9 cellular contexts compared by ENCODE assay signal in genomic region chr2:162317058-162317742, GRCh38. TPM values are rescaled to one million over a fixed set of nuclear protein-coding genes. Genes with fewer than 3 reads are reported as not detected.
A peak's percentile ranks its signal among the peaks of the same experiment; 100 is the strongest.
DNase-seq lines count a peak whose midpoint lies in the region; ATAC-seq, FAIRE-seq and TF ChIP-seq lines count a peak whose summit lies in the region.
"Had no signal": no experiment of that assay in that cellular context is flagged by ENCODE, and none has a peak within 500 bp of the region (broad histone marks: within the 10 kb centered on the region; RNA-seq: fewer than 3 reads in every experiment).

No MANE protein-coding gene starts in this region.

- POLR2A ChIA-PET in A549 (lab: Yijun Ruan, JAX) = no interaction called here

- CTCF ChIA-PET in A549 (lab: Yijun Ruan, JAX) = interaction anchor here (1.3 to 2.3 kb wide), 3 partner anchors 16 to 18 kb away, joined by 3 to 5 read pairs (median 4); no protein-coding TSS in a partner anchor

- no peak overlapping the region for H2BK120ac ChIP-seq in mesendoderm (ENCODE audit: low read depth, low read length)

- H3K56ac ChIP-seq in mesendoderm (ENCODE audit: low read length) = no peak overlapping the region

- peak overlapping the region; percentile 87; the same call in 1 of the 2 replicates for H3K27ac Mint-ChIP-seq in HFFc6
- H3K27ac Mint-ChIP-seq in brain = peak overlapping the region in 1 of 5 experiments; percentile 19

- H3K27me3 ChIP-seq in mucosa of stomach (ENCODE audit: control insufficient read depth, insufficient read depth, low read length) = no peaks in the 10 kb centered on the region
- no peaks in the 10 kb centered on the region for H3K27me3 ChIP-seq in mesendoderm (ENCODE audit: insufficient read depth, low read length, poor library complexity)

- H3K4me1 Mint-ChIP-seq in HFFc6 (ENCODE audit: low read depth) (peaks cover 19% of the 10 kb centered on the region), brain (peaks cover 15% of the 10 kb centered on the region)

- no peak for FAIRE-seq in A549 (lab: Jason Lieb, UNC)

- no peak overlapping the region for H4K5ac ChIP-seq in mesendoderm (ENCODE audit: low read length)

- H2AK5ac ChIP-seq in mesendoderm (ENCODE audit: low read length) = no peak overlapping the region

- ATAC-seq in A549 (no peak), HG03280 (IDR thresholded peaks at IDR 0.05; ENCODE audit: unreplicated experiment) (no peak), GM19455 (IDR thresholded peaks at IDR 0.05; ENCODE audit: unreplicated experiment) (no peak)

- H3K18ac ChIP-seq in mesendoderm (ENCODE audit: low read length) = no peak overlapping the region

- no peak for TF ChIP-seq RAD21 in A549 (conservative IDR thresholded peaks at IDR 0.05 in 1 of 2, IDR thresholded peaks at IDR 0.05 in 1 of 2)

- H3K9me3 ChIP-seq in A549 = no peaks in the 10 kb centered on the region
- H3K9me3 ChIP-seq in mucosa of stomach (ENCODE audit: control insufficient read depth, low read length) = no peaks in the 10 kb centered on the region

- no peaks in the 10 kb centered on the region for H3K79me2 ChIP-seq in mesendoderm (ENCODE audit: control insufficient read depth, insufficient read depth, low read length)

- TF ChIP-seq EP300 in A549 (IDR thresholded peaks at IDR 0.05) = no peak

- H3K27ac ChIP-seq in A549 (no peak overlapping the region), mesendoderm (ENCODE audit: low read depth, low read length) (no peak overlapping the region)

- no peaks in the 10 kb centered on the region for H3K36me3 Mint-ChIP-seq in HFFc6 (ENCODE audit: low read depth)
- H3K36me3 Mint-ChIP-seq in brain = no peaks in the 10 kb centered on the region

- H3K27me3 Mint-ChIP-seq in HFFc6 (ENCODE audit: insufficient read depth) = no peaks in the 10 kb centered on the region
- H3K27me3 Mint-ChIP-seq in brain = peaks cover 20% of the 10 kb centered on the region

- H2BK15ac ChIP-seq in mesendoderm (replicated peaks; ENCODE audit: low read depth) = no peak overlapping the region

- H3K4me3 Mint-ChIP-seq in HFFc6 = peak overlapping the region; percentile 95
- peak overlapping the region; percentile 83 to 95 (median 89) for H3K4me3 Mint-ChIP-seq in brain

- H3K23ac ChIP-seq in mesendoderm (ENCODE audit: low read length) = no peak overlapping the region

- no peak overlapping the region for H4K8ac ChIP-seq in mesendoderm (ENCODE audit: low read depth, low read length)

- H3K4me3 ChIP-seq in A549 (no peak overlapping the region; the same call in 2 of the 3 replicates), mucosa of stomach (ENCODE audit: low read length) (peak overlapping the region; percentile 96), mesendoderm (ENCODE audit: low read length) (no peak overlapping the region)

- TF ChIP-seq POLR2A in A549 (IDR thresholded peaks at IDR 0.05; ENCODE audit: low read length) = no peak

- H3K9ac ChIP-seq in mucosa of stomach (ENCODE audit: low read length) (peak overlapping the region; percentile 81), mesendoderm (ENCODE audit: low read length) (no peak overlapping the region)

- DNase-seq in A549 (ENCODE audit: low read depth in 1 of 2, low spot score in 1 of 2) (no peak), HFFc6 (no peak), GF-D8 (lab: John Stamatoyannopoulos, UW) (no peak), mesendoderm (no peak)
- DNase-seq: foreskin melanocyte had no signal

- peaks cover 5% of the 10 kb centered on the region; the same call in 1 of the 3 replicates for H3K4me1 ChIP-seq in A549
- H3K4me1 ChIP-seq in mucosa of stomach (ENCODE audit: control insufficient read depth, insufficient read depth, low read length) = peaks cover 16% of the 10 kb centered on the region
- H3K4me1 ChIP-seq in mesendoderm (ENCODE audit: control insufficient read depth, low read depth, low read length) = no peaks in the 10 kb centered on the region

- H2BK5ac ChIP-seq in mesendoderm (ENCODE audit: low read length) = no peak overlapping the region

- WGBS in A549 (ENCODE audit: missing lambda C conversion rate) = 79% methylated on average over 3 of the region's 3 CpGs
- WGBS in mesendoderm (ENCODE audit: extremely low coverage, insufficient coverage, low lambda C conversion rate) = no CpG with 5 or more reads among the region's 3 CpGs

- no peaks in the 10 kb centered on the region for H3K79me1 ChIP-seq in mesendoderm (ENCODE audit: low read length)

- H3K4ac ChIP-seq in mesendoderm (ENCODE audit: low read depth, low read length) = no peak overlapping the region

- peak overlapping the region; percentile 91 for H3K4me2 ChIP-seq in A549
- H3K4me2 ChIP-seq in mesendoderm (ENCODE audit: low read length) = no peak overlapping the region

- no peak for TF ChIP-seq CTCF in A549 (IDR thresholded peaks at IDR 0.05)
- TF ChIP-seq CTCF in HFFc6 (IDR thresholded peaks at IDR 0.05) = no peak
- no peak for TF ChIP-seq CTCF in brain (conservative IDR thresholded peaks at IDR 0.05)

- H3K9me3 Mint-ChIP-seq in HFFc6 (no peaks in the 10 kb centered on the region), brain (peaks cover 0 to 4% (median 0%) of the 10 kb centered on the region in 5 experiments)

- H3K36me3 ChIP-seq in mucosa of stomach (ENCODE audit: control insufficient read depth, insufficient read depth, low read length) (no peaks in the 10 kb centered on the region), mesendoderm (ENCODE audit: control insufficient read depth, insufficient read depth, low read length) (no peaks in the 10 kb centered on the region)

TF ChIP-seq in A549, 52 proteins besides CTCF, POLR2A, EP300 and RAD21:
- TF ChIP-seq PBX3 (IDR thresholded peaks at IDR 0.05) (no peak), ZSCAN20 (CRISPR knock-in tag; IDR thresholded peaks at IDR 0.05) (no peak), CBX8 (IDR thresholded peaks at IDR 0.05) (no peak), HOXB5 (CRISPR knock-in tag; IDR thresholded peaks at IDR 0.05) (no peak), MAFK (IDR thresholded peaks at IDR 0.05; ENCODE audit: partially characterized antibody) (no peak), GATA3 (IDR thresholded peaks at IDR 0.05; ENCODE audit: borderline replicate concordance) (no peak), BHLHE40 (IDR thresholded peaks at IDR 0.05; ENCODE audit: low read depth, low read length) (no peak), ZNF302 (CRISPR knock-in tag; IDR thresholded peaks at IDR 0.05) (no peak), CEBPB (IDR thresholded peaks at IDR 0.05) (no peak), HDAC2 (IDR thresholded peaks at IDR 0.05) (no peak), TFCP2L1 (CRISPR knock-in tag; IDR thresholded peaks at IDR 0.05) (no peak), FOSB (CRISPR knock-in tag; IDR thresholded peaks at IDR 0.05) (no peak), ESRRA (IDR thresholded peaks at IDR 0.05; ENCODE audit: borderline replicate concordance, low read length) (no peak)

RNA-seq across cellular contexts. Expression of gene IFIH1, which starts 1.3 kb away (rescaled TPM):
- polyA plus RNA-seq in A549 (2011; rRNA removed) = 0.57 and 0.70 TPM in 2 replicates
- 0.13 and 0.26 TPM in 2 replicates for polyA plus RNA-seq in A549 (2012; cell fraction: cytosol; rRNA removed)
- polyA plus RNA-seq in A549 (2012; cell fraction: nucleus; rRNA removed) = 0.26 and 0.60 TPM in 2 replicates
- polyA plus RNA-seq in A549 (2017; fragmentation: RNase III; extraction: RNeasy Plus Mini Kit Qiagen cat#74134 plus additional on column Dnase treatment) = 0.21 to 0.49 TPM (median 0.46 TPM) in 3 replicates
- polyA minus RNA-seq in A549 (2011; rRNA and poly(A)+ RNA removed) = 0.17 and 0.29 TPM in 2 replicates
- 1 to 10 TPM in 4 of 6 experiments, under 1 TPM in 2; 0.83 to 2.1 (median 1.7) TPM for total RNA-seq in HFFc6 (2021; fragmentation: NEBNext Ultra II Directional; extraction: Animal tissue kit (Norgen Biotek cat#: 25700))
- polyA plus RNA-seq in brain (ENCODE audit: insufficient read depth, low read depth, low replicate concordance) = 2.9 TPM
- 0.10 TPM for polyA plus RNA-seq in mesendoderm (2013, experiment 1 of 2)
- 0.13 TPM for polyA plus RNA-seq in mesendoderm (2013, experiment 2 of 2)

RNA-seq across cellular contexts. Expression of gene GCA, which starts 26.7 kb away (rescaled TPM):
- polyA plus RNA-seq in A549 (2011; rRNA removed) (16.2 and 17.8 TPM in 2 replicates), A549 (2017; fragmentation: RNase III; extraction: RNeasy Plus Mini Kit Qiagen cat#74134 plus additional on column Dnase treatment) (6.3 to 8.1 TPM (median 6.6 TPM) in 3 replicates), brain (ENCODE audit: insufficient read depth, low read depth, low replicate concordance) (24.6 TPM)
- polyA plus RNA-seq in A549 (2012; cell fraction: cytosol; rRNA removed) = 4.2 and 6.9 TPM in 2 replicates
- polyA plus RNA-seq in A549 (2012; cell fraction: nucleus; rRNA removed) = 5.1 and 8.3 TPM in 2 replicates
- 6.7 and 7.1 TPM in 2 replicates for polyA minus RNA-seq in A549 (2011; rRNA and poly(A)+ RNA removed)
- under 1 TPM in 4 of 6 experiments, not detected in 2; 0.20 to 0.29 (median 0.28) TPM for total RNA-seq in HFFc6 (2021; fragmentation: NEBNext Ultra II Directional; extraction: Animal tissue kit (Norgen Biotek cat#: 25700))
- polyA plus RNA-seq in mesendoderm (2013, experiment 1 of 2) = 16.0 TPM
- polyA plus RNA-seq in mesendoderm (2013, experiment 2 of 2) = 16.5 TPM
